In genomic region chr6:105485456-105485855, GRCh38 we compare ENCODE assay signal across 10 cellular contexts.
A peak's percentile ranks its signal among the peaks of the same experiment; 100 is the strongest.
DNase-seq lines count a peak whose midpoint lies in the region; ATAC-seq, FAIRE-seq and TF ChIP-seq lines count a peak whose summit lies in the region.
"Had no signal": no experiment of that assay in that cellular context is flagged by ENCODE, and none has a peak within 500 bp of the region (broad histone marks: within the 10 kb centered on the region; RNA-seq: fewer than 3 reads in every experiment).

No MANE protein-coding gene starts in this region.

- intact Hi-C loops in aorta (cut with DNase I) = loop anchor here in 1 of 2 donors (10.0 kb wide), 1 partner anchor 819 kb away; no protein-coding TSS in a partner anchor

- DNase-seq in GM12892 (ENCODE audit: insufficient read length) = no peak
- DNase-seq in NCI-H2227 treated with DMSO at 0.1 percent for 48 hours (lab: John Stamatoyannopoulos, UW) = no peak
- no peak for DNase-seq in activated effector memory CD4-positive, alpha-beta T cell treated with anti-CD3 and anti-CD28 coated beads, Interleukin-2, amount 50 U/mL, for 16 hours
- DNase-seq in aorta = no peak
- DNase-seq in pons (ENCODE audit: low spot score) = no peak
- DNase-seq: stimulated activated CD4-positive, alpha-beta T cell treated with anti-CD3 and anti-CD28 coated beads, Interleukin-4, amount 100 ng/mL, for 1 hour had no signal

- no peaks in the 10 kb centered on the region for H3K27me3 ChIP-seq in aorta (ENCODE audit: control insufficient read depth in 1 of 2, insufficient read depth in 2 of 2, low read length in 1 of 2)

- H3K27ac ChIP-seq in aorta (ENCODE audit: low read depth in 1 of 2, low read length in 2 of 2) = no peak overlapping the region

- FAIRE-seq in GM12892 (lab: Jason Lieb, UNC) = no peak
- FAIRE-seq in TTC549 (lab: Jason Lieb, UNC) = peak; percentile 9

- H3K4me3 ChIP-seq in aorta (ENCODE audit: low read length in 2 of 2) = no peak overlapping the region

- peaks cover 0 to 2% of the 10 kb centered on the region in 2 donors for H3K4me1 ChIP-seq in aorta (ENCODE audit: control insufficient read depth in 1 of 2, insufficient read depth in 2 of 2, low read length in 2 of 2)

- ATAC-seq in GM21390 (IDR thresholded peaks at IDR 0.05; ENCODE audit: unreplicated experiment) = peak; percentile 40
- peak; percentile 53 for ATAC-seq in HG03432 (IDR thresholded peaks at IDR 0.05; ENCODE audit: unreplicated experiment)
- ATAC-seq in aorta (ENCODE audit: low FRiP score) = no peak
- ATAC-seq: naive thymus-derived CD8-positive, alpha-beta T cell had no signal

- no peaks in the 10 kb centered on the region for H3K9me3 ChIP-seq in aorta (ENCODE audit: control insufficient read depth, low read length)

- TF ChIP-seq POLR2A in GM12892 (IDR thresholded peaks at IDR 0.05; ENCODE audit: low read depth, low read length) = 0 out of 2 replicates have a peak, but pooled peaks have one; percentile 17

- 65 to 70% methylated on average over 5 of the region's 5 CpGs for WGBS in aorta, 2 donors

- no peaks in the 10 kb centered on the region for H3K36me3 ChIP-seq in aorta (ENCODE audit: control insufficient read depth in 1 of 2, insufficient read depth in 2 of 2, low read length in 1 of 2)
